In the genomic region with DNA sequence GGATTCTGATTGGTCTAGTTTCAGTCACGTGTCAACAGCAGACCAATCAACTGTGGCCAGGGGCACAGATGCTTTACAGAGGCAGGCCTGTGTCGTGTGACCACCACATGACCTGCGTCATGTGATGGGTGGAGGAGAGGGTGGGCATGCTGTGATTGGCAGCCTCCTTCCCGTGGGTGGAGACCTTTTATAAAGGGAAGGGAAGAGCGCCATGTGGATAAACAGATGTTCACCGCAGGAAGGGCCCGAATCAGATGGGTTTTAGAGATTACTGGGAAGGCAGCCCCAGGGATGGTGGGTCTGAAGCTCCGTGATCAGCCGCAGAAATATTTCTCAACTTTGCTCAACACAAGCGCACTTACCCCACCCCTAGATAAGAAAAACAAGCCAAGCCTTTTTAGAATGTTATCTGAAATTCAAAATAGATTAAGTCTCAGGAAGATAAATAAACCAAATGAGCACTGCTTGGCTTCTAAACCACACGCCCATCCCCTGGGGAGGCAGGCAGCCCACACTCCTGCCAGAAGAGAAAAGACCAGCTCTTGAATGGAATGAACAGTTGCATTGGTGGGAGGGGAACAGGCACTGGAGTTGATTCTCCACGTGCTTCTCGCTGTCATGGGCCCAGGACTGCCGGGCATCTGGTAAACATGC, we compare ENCODE assay signal across 1 cellular context.
TF ChIP-seq lines count a peak whose summit lies in the region.

No MANE protein-coding gene starts in this region.

TF ChIP-seq in K562, 482 proteins besides CTCF, POLR2A, EP300 and RAD21 (continued from another document and continues in another):
- TF ChIP-seq, protein P1, sequence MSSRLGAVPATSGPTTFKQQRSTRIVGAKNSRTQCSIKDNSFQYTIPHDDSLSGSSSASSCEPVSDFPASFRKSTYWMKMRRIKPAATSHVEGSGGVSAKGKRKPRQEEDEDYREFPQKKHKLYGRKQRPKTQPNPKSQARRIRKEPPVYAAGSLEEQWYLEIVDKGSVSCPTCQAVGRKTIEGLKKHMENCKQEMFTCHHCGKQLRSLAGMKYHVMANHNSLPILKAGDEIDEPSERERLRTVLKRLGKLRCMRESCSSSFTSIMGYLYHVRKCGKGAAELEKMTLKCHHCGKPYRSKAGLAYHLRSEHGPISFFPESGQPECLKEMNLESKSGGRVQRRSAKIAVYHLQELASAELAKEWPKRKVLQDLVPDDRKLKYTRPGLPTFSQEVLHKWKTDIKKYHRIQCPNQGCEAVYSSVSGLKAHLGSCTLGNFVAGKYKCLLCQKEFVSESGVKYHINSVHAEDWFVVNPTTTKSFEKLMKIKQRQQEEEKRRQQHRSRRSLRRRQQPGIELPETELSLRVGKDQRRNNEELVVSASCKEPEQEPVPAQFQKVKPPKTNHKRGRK (tag; IDR thresholded peaks at IDR 0.05), result no peak
- TF ChIP-seq, protein P2, sequence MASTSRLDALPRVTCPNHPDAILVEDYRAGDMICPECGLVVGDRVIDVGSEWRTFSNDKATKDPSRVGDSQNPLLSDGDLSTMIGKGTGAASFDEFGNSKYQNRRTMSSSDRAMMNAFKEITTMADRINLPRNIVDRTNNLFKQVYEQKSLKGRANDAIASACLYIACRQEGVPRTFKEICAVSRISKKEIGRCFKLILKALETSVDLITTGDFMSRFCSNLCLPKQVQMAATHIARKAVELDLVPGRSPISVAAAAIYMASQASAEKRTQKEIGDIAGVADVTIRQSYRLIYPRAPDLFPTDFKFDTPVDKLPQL (IDR thresholded peaks at IDR 0.05; ENCODE audit: extremely low read depth, insufficient read length), result no peak
- TF ChIP-seq, protein P3, sequence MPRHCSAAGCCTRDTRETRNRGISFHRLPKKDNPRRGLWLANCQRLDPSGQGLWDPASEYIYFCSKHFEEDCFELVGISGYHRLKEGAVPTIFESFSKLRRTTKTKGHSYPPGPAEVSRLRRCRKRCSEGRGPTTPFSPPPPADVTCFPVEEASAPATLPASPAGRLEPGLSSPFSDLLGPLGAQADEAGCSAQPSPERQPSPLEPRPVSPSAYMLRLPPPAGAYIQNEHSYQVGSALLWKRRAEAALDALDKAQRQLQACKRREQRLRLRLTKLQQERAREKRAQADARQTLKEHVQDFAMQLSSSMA (CRISPR knock-in tag; IDR thresholded peaks at IDR 0.05), result no peak
- TF ChIP-seq, protein P4, sequence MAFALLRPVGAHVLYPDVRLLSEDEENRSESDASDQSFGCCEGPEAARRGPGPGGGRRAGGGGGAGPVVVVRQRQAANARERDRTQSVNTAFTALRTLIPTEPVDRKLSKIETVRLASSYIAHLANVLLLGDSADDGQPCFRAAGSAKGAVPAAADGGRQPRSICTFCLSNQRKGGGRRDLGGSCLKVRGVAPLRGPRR (CRISPR knock-in tag; IDR thresholded peaks at IDR 0.05), result no peak
- no peak for TF ChIP-seq ZNF778 (CRISPR knock-in tag; IDR thresholded peaks at IDR 0.05)
- TF ChIP-seq SAFB2 (IDR thresholded peaks at IDR 0.05; ENCODE audit: borderline replicate concordance, low read depth, low read length, severe bottlenecking), result no peak
- no peak for TF ChIP-seq CREBBP (IDR thresholded peaks at IDR 0.05; ENCODE audit: low read depth, low read length)
- no peak for TF ChIP-seq ZNF274 (IDR thresholded peaks at IDR 0.05; ENCODE audit: borderline replicate concordance, low read depth, low read length)
- TF ChIP-seq, protein P5, sequence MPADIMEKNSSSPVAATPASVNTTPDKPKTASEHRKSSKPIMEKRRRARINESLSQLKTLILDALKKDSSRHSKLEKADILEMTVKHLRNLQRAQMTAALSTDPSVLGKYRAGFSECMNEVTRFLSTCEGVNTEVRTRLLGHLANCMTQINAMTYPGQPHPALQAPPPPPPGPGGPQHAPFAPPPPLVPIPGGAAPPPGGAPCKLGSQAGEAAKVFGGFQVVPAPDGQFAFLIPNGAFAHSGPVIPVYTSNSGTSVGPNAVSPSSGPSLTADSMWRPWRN (IDR thresholded peaks at IDR 0.05; ENCODE audit: low read depth), result peak; percentile 92
- TF ChIP-seq ZNF586 (CRISPR knock-in tag; conservative IDR thresholded peaks at IDR 0.05), result no peak
- TF ChIP-seq, protein P6, sequence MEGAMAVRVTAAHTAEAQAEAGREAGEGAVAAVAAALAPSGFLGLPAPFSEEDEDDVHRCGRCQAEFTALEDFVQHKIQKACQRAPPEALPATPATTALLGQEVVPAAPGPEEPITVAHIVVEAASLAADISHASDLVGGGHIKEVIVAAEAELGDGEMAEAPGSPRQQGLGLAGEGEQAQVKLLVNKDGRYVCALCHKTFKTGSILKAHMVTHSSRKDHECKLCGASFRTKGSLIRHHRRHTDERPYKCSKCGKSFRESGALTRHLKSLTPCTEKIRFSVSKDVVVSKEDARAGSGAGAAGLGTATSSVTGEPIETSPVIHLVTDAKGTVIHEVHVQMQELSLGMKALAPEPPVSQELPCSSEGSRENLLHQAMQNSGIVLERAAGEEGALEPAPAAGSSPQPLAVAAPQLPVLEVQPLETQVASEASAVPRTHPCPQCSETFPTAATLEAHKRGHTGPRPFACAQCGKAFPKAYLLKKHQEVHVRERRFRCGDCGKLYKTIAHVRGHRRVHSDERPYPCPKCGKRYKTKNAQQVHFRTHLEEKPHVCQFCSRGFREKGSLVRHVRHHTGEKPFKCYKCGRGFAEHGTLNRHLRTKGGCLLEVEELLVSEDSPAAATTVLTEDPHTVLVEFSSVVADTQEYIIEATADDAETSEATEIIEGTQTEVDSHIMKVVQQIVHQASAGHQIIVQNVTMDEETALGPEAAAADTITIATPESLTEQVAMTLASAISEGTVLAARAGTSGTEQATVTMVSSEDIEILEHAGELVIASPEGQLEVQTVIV (CRISPR knock-in tag; IDR thresholded peaks at IDR 0.05; ENCODE audit: borderline replicate concordance), result no peak
- no peak for TF ChIP-seq PRPF4 (IDR thresholded peaks at IDR 0.05; ENCODE audit: insufficient read depth, low read depth, low read length, poor library complexity, severe bottlenecking)
- TF ChIP-seq CBFA2T3 (IDR thresholded peaks at IDR 0.05), result peak; percentile 81
- TF ChIP-seq BRD4 (IDR thresholded peaks at IDR 0.05), result no peak
- peak; percentile 88 for TF ChIP-seq ZNF589 (CRISPR knock-in tag; IDR thresholded peaks at IDR 0.05; ENCODE audit: low read depth)
- TF ChIP-seq, protein P7, sequence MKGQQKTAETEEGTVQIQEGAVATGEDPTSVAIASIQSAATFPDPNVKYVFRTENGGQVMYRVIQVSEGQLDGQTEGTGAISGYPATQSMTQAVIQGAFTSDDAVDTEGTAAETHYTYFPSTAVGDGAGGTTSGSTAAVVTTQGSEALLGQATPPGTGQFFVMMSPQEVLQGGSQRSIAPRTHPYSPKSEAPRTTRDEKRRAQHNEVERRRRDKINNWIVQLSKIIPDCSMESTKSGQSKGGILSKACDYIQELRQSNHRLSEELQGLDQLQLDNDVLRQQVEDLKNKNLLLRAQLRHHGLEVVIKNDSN (CRISPR knock-in tag; IDR thresholded peaks at IDR 0.05), result peak; percentile 98
- TF ChIP-seq TRIM24 (IDR thresholded peaks at IDR 0.05), result no peak; a peak in 2 of 4 replicates
- TF ChIP-seq CXXC5 (CRISPR knock-in tag; IDR thresholded peaks at IDR 0.05), result peak; percentile 77
- TF ChIP-seq HNRNPL (IDR thresholded peaks at IDR 0.05; ENCODE audit: low read depth, low read length), result no peak
- no peak for TF ChIP-seq SMAD1 (IDR thresholded peaks at IDR 0.05; ENCODE audit: low read depth, low read length, partially characterized antibody)
- peak; percentile 87 for TF ChIP-seq KLF1 (tag; IDR thresholded peaks at IDR 0.05)
- TF ChIP-seq, protein P8, sequence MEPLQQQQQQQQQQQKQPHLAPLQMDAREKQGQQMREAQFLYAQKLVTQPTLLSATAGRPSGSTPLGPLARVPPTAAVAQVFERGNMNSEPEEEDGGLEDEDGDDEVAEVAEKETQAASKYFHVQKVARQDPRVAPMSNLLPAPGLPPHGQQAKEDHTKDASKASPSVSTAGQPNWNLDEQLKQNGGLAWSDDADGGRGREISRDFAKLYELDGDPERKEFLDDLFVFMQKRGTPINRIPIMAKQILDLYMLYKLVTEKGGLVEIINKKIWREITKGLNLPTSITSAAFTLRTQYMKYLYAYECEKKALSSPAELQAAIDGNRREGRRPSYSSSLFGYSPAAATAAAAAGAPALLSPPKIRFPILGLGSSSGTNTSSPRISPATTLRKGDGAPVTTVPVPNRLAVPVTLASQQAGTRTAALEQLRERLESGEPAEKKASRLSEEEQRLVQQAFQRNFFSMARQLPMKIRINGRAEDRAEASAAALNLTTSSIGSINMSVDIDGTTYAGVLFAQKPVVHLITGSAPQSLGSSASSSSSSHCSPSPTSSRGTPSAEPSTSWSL (CRISPR knock-in tag; IDR thresholded peaks at IDR 0.05; ENCODE audit: borderline replicate concordance), result no peak
- TF ChIP-seq ZNF780A (CRISPR knock-in tag; IDR thresholded peaks at IDR 0.05), result no peak
- no peak for TF ChIP-seq THRAP3 (IDR thresholded peaks at IDR 0.05; ENCODE audit: borderline replicate concordance)
- no peak for TF ChIP-seq SNIP1 (IDR thresholded peaks at IDR 0.05; ENCODE audit: low read depth)
- TF ChIP-seq ZNF347 (CRISPR knock-in tag; IDR thresholded peaks at IDR 0.05; ENCODE audit: low read depth), result no peak
- TF ChIP-seq RFX1 (IDR thresholded peaks at IDR 0.05), result no peak
- TF ChIP-seq ZNF140 (CRISPR knock-in tag; IDR thresholded peaks at IDR 0.05), result no peak
- TF ChIP-seq, protein P9, sequence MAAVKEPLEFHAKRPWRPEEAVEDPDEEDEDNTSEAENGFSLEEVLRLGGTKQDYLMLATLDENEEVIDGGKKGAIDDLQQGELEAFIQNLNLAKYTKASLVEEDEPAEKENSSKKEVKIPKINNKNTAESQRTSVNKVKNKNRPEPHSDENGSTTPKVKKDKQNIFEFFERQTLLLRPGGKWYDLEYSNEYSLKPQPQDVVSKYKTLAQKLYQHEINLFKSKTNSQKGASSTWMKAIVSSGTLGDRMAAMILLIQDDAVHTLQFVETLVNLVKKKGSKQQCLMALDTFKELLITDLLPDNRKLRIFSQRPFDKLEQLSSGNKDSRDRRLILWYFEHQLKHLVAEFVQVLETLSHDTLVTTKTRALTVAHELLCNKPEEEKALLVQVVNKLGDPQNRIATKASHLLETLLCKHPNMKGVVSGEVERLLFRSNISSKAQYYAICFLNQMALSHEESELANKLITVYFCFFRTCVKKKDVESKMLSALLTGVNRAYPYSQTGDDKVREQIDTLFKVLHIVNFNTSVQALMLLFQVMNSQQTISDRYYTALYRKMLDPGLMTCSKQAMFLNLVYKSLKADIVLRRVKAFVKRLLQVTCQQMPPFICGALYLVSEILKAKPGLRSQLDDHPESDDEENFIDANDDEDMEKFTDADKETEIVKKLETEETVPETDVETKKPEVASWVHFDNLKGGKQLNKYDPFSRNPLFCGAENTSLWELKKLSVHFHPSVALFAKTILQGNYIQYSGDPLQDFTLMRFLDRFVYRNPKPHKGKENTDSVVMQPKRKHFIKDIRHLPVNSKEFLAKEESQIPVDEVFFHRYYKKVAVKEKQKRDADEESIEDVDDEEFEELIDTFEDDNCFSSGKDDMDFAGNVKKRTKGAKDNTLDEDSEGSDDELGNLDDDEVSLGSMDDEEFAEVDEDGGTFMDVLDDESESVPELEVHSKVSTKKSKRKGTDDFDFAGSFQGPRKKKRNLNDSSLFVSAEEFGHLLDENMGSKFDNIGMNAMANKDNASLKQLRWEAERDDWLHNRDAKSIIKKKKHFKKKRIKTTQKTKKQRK (IDR thresholded peaks at IDR 0.05; ENCODE audit: borderline replicate concordance, low read depth, low read length), result no peak
- no peak for TF ChIP-seq HEY1 (CRISPR knock-in tag; IDR thresholded peaks at IDR 0.05; ENCODE audit: borderline replicate concordance)
- TF ChIP-seq PHF21A (IDR thresholded peaks at IDR 0.05; ENCODE audit: borderline replicate concordance, low read depth), result peak; percentile 91; the same call in 1 of the 2 replicates
- TF ChIP-seq LEF1 (IDR thresholded peaks at IDR 0.05), result no peak; the same call in 1 of the 2 replicates
- no peak for TF ChIP-seq RBM15 (IDR thresholded peaks at IDR 0.05; ENCODE audit: insufficient read depth, low read length)
- no peak for TF ChIP-seq ZC3H8 (IDR thresholded peaks at IDR 0.05)
- TF ChIP-seq, protein P10, sequence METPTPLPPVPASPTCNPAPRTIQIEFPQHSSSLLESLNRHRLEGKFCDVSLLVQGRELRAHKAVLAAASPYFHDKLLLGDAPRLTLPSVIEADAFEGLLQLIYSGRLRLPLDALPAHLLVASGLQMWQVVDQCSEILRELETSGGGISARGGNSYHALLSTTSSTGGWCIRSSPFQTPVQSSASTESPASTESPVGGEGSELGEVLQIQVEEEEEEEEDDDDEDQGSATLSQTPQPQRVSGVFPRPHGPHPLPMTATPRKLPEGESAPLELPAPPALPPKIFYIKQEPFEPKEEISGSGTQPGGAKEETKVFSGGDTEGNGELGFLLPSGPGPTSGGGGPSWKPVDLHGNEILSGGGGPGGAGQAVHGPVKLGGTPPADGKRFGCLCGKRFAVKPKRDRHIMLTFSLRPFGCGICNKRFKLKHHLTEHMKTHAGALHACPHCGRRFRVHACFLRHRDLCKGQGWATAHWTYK (CRISPR knock-in tag; IDR thresholded peaks at IDR 0.05), result 0 out of 2 replicates have a peak, but pooled peaks have one; percentile 42
- TF ChIP-seq ETV1 (tag; conservative IDR thresholded peaks at IDR 0.05; ENCODE audit: low read depth), result no peak
- TF ChIP-seq ZNF76 (CRISPR knock-in tag; IDR thresholded peaks at IDR 0.05; ENCODE audit: borderline replicate concordance), result no peak
- no peak for TF ChIP-seq GATA2 (CRISPR knock-in tag; IDR thresholded peaks at IDR 0.05)
- TF ChIP-seq MTA2 (IDR thresholded peaks at IDR 0.05; ENCODE audit: low read depth), result no peak
- no peak for TF ChIP-seq MECOM (CRISPR knock-in tag; IDR thresholded peaks at IDR 0.05)
- TF ChIP-seq NFRKB (IDR thresholded peaks at IDR 0.05; ENCODE audit: low read depth), result no peak
- no peak for TF ChIP-seq ETV6 (IDR thresholded peaks at IDR 0.05; ENCODE audit: borderline replicate concordance in 1 of 2, low read depth in 2 of 2, low read length in 1 of 2)
- TF ChIP-seq ETV6 (CRISPR knock-in tag; IDR thresholded peaks at IDR 0.05; ENCODE audit: borderline replicate concordance), result no peak; the same call in 1 of the 2 replicates
- TF ChIP-seq, protein P11, sequence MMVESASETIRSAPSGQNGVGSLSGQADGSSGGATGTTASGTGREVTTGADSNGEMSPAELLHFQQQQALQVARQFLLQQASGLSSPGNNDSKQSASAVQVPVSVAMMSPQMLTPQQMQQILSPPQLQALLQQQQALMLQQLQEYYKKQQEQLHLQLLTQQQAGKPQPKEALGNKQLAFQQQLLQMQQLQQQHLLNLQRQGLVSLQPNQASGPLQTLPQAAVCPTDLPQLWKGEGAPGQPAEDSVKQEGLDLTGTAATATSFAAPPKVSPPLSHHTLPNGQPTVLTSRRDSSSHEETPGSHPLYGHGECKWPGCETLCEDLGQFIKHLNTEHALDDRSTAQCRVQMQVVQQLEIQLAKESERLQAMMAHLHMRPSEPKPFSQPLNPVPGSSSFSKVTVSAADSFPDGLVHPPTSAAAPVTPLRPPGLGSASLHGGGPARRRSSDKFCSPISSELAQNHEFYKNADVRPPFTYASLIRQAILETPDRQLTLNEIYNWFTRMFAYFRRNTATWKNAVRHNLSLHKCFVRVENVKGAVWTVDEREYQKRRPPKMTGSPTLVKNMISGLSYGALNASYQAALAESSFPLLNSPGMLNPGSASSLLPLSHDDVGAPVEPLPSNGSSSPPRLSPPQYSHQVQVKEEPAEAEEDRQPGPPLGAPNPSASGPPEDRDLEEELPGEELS (CRISPR knock-in tag; IDR thresholded peaks at IDR 0.05; ENCODE audit: borderline replicate concordance), result no peak
- TF ChIP-seq RFX5 (IDR thresholded peaks at IDR 0.05; ENCODE audit: low read depth, low read length), result no peak
- no peak for TF ChIP-seq CHD2 (IDR thresholded peaks at IDR 0.05; ENCODE audit: low read depth, low read length)
